Comparison of ENCODE assay signal across 8 cellular contexts in genomic region chr1:57424231-57425027, GRCh38. TPM values are rescaled to one million over a fixed set of nuclear protein-coding genes. Genes with fewer than 3 reads are reported as not detected.
DNase-seq lines count a peak whose midpoint lies in the region; ATAC-seq and TF ChIP-seq lines count a peak whose summit lies in the region.

No MANE protein-coding gene starts in this region.

- no peak overlapping the region for H3K4me3 ChIP-seq in RWPE2 (ENCODE audit: severe bottlenecking)

- POLR2A ChIA-PET in activated CD4-positive, alpha-beta memory T cell treated with anti-CD3 and anti-CD28 coated beads for 36 hours (lab: Charles Lee) = no interaction called here
- POLR2A ChIA-PET in activated CD4-positive, alpha-beta memory T cell treated with anti-CD3 and anti-CD28 coated beads, Interleukin-2, amount 10 ng/mL, durations not matched to agents 7 days and 5 days (lab: Charles Lee) = no interaction called here

- peak overlapping the region; percentile 43 for H3K4me3 Mint-ChIP-seq in activated CD4-positive, alpha-beta memory T cell treated with anti-CD3 and anti-CD28 coated beads for 36 hours
- H3K4me3 Mint-ChIP-seq in activated CD4-positive, alpha-beta memory T cell treated with anti-CD3 and anti-CD28 coated beads, Interleukin-2, amount 10 ng/mL, durations not matched to agents 7 days and 5 days = no peak overlapping the region
- peak overlapping the region; percentile 81 for H3K4me3 Mint-ChIP-seq in osteocyte (ENCODE audit: unreplicated experiment)

- no peaks in the 10 kb centered on the region for H3K36me3 ChIP-seq in RWPE2 (ENCODE audit: low read depth)

- H3K27me3 Mint-ChIP-seq in activated CD4-positive, alpha-beta memory T cell treated with anti-CD3 and anti-CD28 coated beads for 36 hours = peaks cover 57% of the 10 kb centered on the region
- peaks cover 46% of the 10 kb centered on the region for H3K27me3 Mint-ChIP-seq in activated CD4-positive, alpha-beta memory T cell treated with anti-CD3 and anti-CD28 coated beads, Interleukin-2, amount 10 ng/mL, durations not matched to agents 7 days and 5 days
- H3K27me3 Mint-ChIP-seq in osteocyte (ENCODE audit: unreplicated experiment) = peaks cover 66% of the 10 kb centered on the region

- ATAC-seq in RWPE2 (ENCODE audit: low read depth) = no peak; the same call in 2 of the 3 replicates
- ATAC-seq in foreskin keratinocyte = peak; percentile 42

- H3K9me3 ChIP-seq in RWPE2 (ENCODE audit: severe bottlenecking) = no peaks in the 10 kb centered on the region

- peaks cover 8% of the 10 kb centered on the region for H3K4me1 Mint-ChIP-seq in activated CD4-positive, alpha-beta memory T cell treated with anti-CD3 and anti-CD28 coated beads for 36 hours (ENCODE audit: low read depth)
- H3K4me1 Mint-ChIP-seq in activated CD4-positive, alpha-beta memory T cell treated with anti-CD3 and anti-CD28 coated beads, Interleukin-2, amount 10 ng/mL, durations not matched to agents 7 days and 5 days = peaks cover 10% of the 10 kb centered on the region
- H3K4me1 Mint-ChIP-seq in osteocyte (ENCODE audit: unreplicated experiment) = peaks cover 19% of the 10 kb centered on the region

- CTCF ChIA-PET in activated CD4-positive, alpha-beta memory T cell treated with anti-CD3 and anti-CD28 coated beads for 36 hours (lab: Charles Lee) = no interaction called here
- CTCF ChIA-PET in activated CD4-positive, alpha-beta memory T cell treated with anti-CD3 and anti-CD28 coated beads, Interleukin-2, amount 10 ng/mL, durations not matched to agents 7 days and 5 days (lab: Charles Lee) = interaction anchor here (0.6 kb wide), 1 partner anchor 1363 kb away, joined by 3 read pairs; no protein-coding TSS in a partner anchor

- H3K27me3 ChIP-seq in RWPE2 (ENCODE audit: insufficient read depth, poor library complexity, severe bottlenecking) (peaks cover 71% of the 10 kb centered on the region), foreskin keratinocyte (peaks cover 76% of the 10 kb centered on the region)

- intact Hi-C loops in activated CD4-positive, alpha-beta memory T cell treated with anti-CD3 and anti-CD28 coated beads for 36 hours (cut with micrococcal nuclease) = no loop called here

- DNase-seq in activated CD4-positive, alpha-beta memory T cell treated with anti-CD3 and anti-CD28 coated beads for 36 hours = no peak
- no peak for DNase-seq in activated CD4-positive, alpha-beta memory T cell treated with anti-CD3 and anti-CD28 coated beads, Interleukin-2, amount 10 ng/mL, durations not matched to agents 7 days and 5 days
- DNase-seq in RWPE2 (ENCODE audit: low spot score) = peak; percentile 30
- peak in 1 of 2 donors; percentile 28 for DNase-seq in foreskin keratinocyte
- peak; percentile 86 for DNase-seq in osteocyte (ENCODE audit: extremely low spot score, unreplicated experiment)
- no peak for DNase-seq in SIG-M5 treated with dmso at 0.1 percent for 504 hours (lab: John Stamatoyannopoulos, UW; ENCODE audit: unreplicated experiment)
- no peak for DNase-seq in NCI-H774 (lab: John Stamatoyannopoulos, UW)
- no peak for DNase-seq in LoVo (ENCODE audit: low spot score)

- H3K27ac ChIP-seq in RWPE2 (ENCODE audit: poor library complexity, severe bottlenecking) (no peak overlapping the region), foreskin keratinocyte (no peak overlapping the region)

- H3K36me3 Mint-ChIP-seq in activated CD4-positive, alpha-beta memory T cell treated with anti-CD3 and anti-CD28 coated beads for 36 hours = no peaks in the 10 kb centered on the region
- no peaks in the 10 kb centered on the region for H3K36me3 Mint-ChIP-seq in activated CD4-positive, alpha-beta memory T cell treated with anti-CD3 and anti-CD28 coated beads, Interleukin-2, amount 10 ng/mL, durations not matched to agents 7 days and 5 days (ENCODE audit: low read depth)
- no peaks in the 10 kb centered on the region for H3K36me3 Mint-ChIP-seq in osteocyte (ENCODE audit: unreplicated experiment)

- no peaks in the 10 kb centered on the region for H3K9me3 Mint-ChIP-seq in activated CD4-positive, alpha-beta memory T cell treated with anti-CD3 and anti-CD28 coated beads for 36 hours
- H3K9me3 Mint-ChIP-seq in activated CD4-positive, alpha-beta memory T cell treated with anti-CD3 and anti-CD28 coated beads, Interleukin-2, amount 10 ng/mL, durations not matched to agents 7 days and 5 days = no peaks in the 10 kb centered on the region
- H3K9me3 Mint-ChIP-seq in osteocyte (ENCODE audit: unreplicated experiment) = no peaks in the 10 kb centered on the region

- TF ChIP-seq CTCF in RWPE2 (IDR thresholded peaks at IDR 0.05; ENCODE audit: poor library complexity, severe bottlenecking) (peak; percentile 28), foreskin keratinocyte (conservative IDR thresholded peaks at IDR 0.05) (peak; percentile 73), osteocyte (IDR thresholded peaks at IDR 0.05) (peak; percentile 88)

- H3K4me1 ChIP-seq in RWPE2 (ENCODE audit: insufficient read depth, poor library complexity, severe bottlenecking) (no peaks in the 10 kb centered on the region), foreskin keratinocyte (no peaks in the 10 kb centered on the region)

- H3K27ac Mint-ChIP-seq in activated CD4-positive, alpha-beta memory T cell treated with anti-CD3 and anti-CD28 coated beads for 36 hours = no peak overlapping the region
- H3K27ac Mint-ChIP-seq in activated CD4-positive, alpha-beta memory T cell treated with anti-CD3 and anti-CD28 coated beads, Interleukin-2, amount 10 ng/mL, durations not matched to agents 7 days and 5 days = no peak overlapping the region
- no peak overlapping the region for H3K27ac Mint-ChIP-seq in osteocyte (ENCODE audit: unreplicated experiment)

RNA-seq across cellular contexts. Expression of gene DAB1, which starts 0.6 kb away (rescaled TPM):
- total RNA-seq in activated CD4-positive, alpha-beta memory T cell treated with anti-CD3 and anti-CD28 coated beads for 36 hours = under 1 TPM; 0.24 to 0.46 TPM
- 1 to 10 TPM; 3.9 to 4.0 TPM for total RNA-seq in activated CD4-positive, alpha-beta memory T cell treated with anti-CD3 and anti-CD28 coated beads, Interleukin-2, amount 10 ng/mL, durations not matched to agents 7 days and 5 days
- not detected in 2 replicates for total RNA-seq in foreskin keratinocyte
- polyA plus RNA-seq in foreskin keratinocyte = not detected in 2 replicates
- total RNA-seq in osteocyte = 0.21 and 0.27 TPM in 2 replicates

Comparison
In these comparisons a context has a peak if more than half of its experiments do, and no peak if none do; other contexts are left out.
1. DNase-seq: peak in RWPE2 (single experiment) and osteocyte (single experiment); none in activated CD4-positive, alpha-beta memory T cell treated with anti-CD3 and anti-CD28 coated beads for 36 hours (single experiment), activated CD4-positive, alpha-beta memory T cell treated with anti-CD3 and anti-CD28 coated beads, Interleukin-2, amount 10 ng/mL, durations not matched to agents 7 days and 5 days (single experiment), SIG-M5 treated with dmso at 0.1 percent for 504 hours (single experiment), NCI-H774 (single experiment) and LoVo (single experiment).
2. CTCF ChIP-seq: peak in every context shown above with its lines; median percentile 88 in osteocyte; 73 in foreskin keratinocyte; 28 in RWPE2.